Comparison of ENCODE assay signal across 9 cellular contexts in the genomic region with DNA sequence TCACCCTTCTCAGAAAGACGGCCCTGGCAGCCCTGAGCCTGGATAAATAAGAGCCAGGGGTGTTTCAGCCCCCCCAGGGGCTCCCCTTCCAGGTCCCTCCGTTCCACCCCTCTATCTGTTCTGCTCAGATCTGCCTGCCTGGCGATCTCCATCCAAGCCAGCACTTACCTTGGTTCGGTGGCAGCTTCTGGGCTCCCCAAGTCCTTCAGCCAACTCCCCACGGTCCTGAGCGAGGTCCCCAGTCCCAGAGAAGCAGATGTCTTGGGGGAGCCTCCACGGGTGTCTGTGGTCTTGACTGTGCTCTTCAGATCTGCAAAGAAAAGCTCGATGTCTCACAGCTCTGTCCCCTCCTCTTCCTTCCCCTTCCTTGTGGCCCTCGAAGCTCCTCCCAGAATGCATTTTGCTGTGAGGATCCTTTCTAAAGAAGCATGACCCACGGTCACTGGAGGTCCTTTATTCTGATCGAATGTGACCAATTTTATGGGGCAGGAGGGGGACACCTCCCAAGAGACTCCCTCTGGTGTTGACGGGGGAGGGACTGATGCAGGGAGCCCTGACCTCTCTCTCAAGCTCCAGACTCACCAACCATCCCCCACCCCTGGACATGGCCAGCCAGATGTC. TPM values are rescaled to one million over a fixed set of nuclear protein-coding genes. Genes with fewer than 3 reads are reported as not detected.
DNase-seq lines count a peak whose midpoint lies in the region; ATAC-seq and TF ChIP-seq lines count a peak whose summit lies in the region.
"Had no signal": no experiment of that assay in that cellular context is flagged by ENCODE, and none has a peak within 500 bp of the region (broad histone marks: within the 10 kb centered on the region; RNA-seq: fewer than 3 reads in every experiment).

A gene with protein sequence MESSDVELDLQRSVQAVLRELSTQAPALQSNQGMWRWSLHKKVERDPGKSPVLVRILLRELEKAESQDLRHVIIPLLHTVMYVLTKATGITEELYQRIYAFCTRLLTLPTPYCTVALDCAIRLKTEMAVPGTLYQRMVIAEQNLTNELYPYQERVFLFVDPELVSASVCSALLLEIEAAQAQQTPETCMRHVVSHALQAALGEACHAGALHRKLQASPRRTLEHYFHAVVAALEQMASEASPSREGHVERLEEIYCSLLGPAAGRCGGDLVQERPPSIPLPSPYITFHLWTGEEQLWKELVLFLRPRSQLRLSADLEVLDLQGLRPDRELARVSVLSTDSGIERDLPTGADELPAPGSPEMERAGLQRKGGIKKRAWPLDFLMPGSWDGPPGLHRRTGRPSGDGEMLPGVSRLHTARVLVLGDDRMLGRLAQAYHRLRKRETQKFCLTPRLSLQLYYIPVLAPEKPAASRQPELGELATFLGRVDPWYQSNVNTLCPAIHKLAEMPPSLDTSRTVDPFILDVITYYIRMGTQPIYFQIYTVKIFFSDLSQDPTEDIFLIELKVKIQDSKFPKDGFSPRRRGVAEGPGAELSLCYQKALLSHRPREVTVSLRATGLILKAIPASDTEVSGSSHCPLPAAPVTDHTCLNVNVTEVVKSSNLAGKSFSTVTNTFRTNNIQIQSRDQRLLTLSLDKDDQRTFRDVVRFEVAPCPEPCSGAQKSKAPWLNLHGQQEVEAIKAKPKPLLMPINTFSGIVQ (minus strand): TSS at position 314 of the 621 bp plus-strand sequence. CDS start 17,880 bp downstream, outside the sequence.

- H3K27ac Mint-ChIP-seq in activated T-helper 2 cell treated with anti-CD3 and anti-CD28 coated beads, Interferon-gamma antibody, Interleukin-2, Interleukin-4, amounts not matched to agents 10 μg/mL and 5 μg/mL and 100 μg/mL, durations not matched to agents 14 hours and 24 hours and 36 hours = peak within 1 kb of the TSS; percentile 87
- peak within 1 kb of the TSS; percentile 58 to 79 for H3K27ac Mint-ChIP-seq in natural killer cell treated with Interleukin-12 subunit alpha and Interleukin-12 subunit beta and Interleukin-15 and Interleukin-18, amount 100 ng/mL, for 72 hours

- H3K36me3 Mint-ChIP-seq in activated T-helper 2 cell treated with anti-CD3 and anti-CD28 coated beads, Interferon-gamma antibody, Interleukin-2, Interleukin-4, amounts not matched to agents 10 μg/mL and 5 μg/mL and 100 μg/mL, durations not matched to agents 14 hours and 24 hours and 36 hours (ENCODE audit: low read depth) = peaks cover 20% of the 10 kb centered on the region
- no peaks in the 10 kb centered on the region for H3K36me3 Mint-ChIP-seq in natural killer cell treated with Interleukin-12 subunit alpha and Interleukin-12 subunit beta and Interleukin-15 and Interleukin-18, amount 100 ng/mL, for 72 hours

- intact Hi-C loops in activated T-helper 2 cell treated with anti-CD3 and anti-CD28 coated beads, Interferon-gamma antibody, Interleukin-2, Interleukin-4, amounts not matched to agents 10 μg/mL and 5 μg/mL and 100 μg/mL, durations not matched to agents 14 hours and 24 hours and 36 hours (cut with micrococcal nuclease) = no loop called here

- H3K9me3 Mint-ChIP-seq in activated T-helper 2 cell treated with anti-CD3 and anti-CD28 coated beads, Interferon-gamma antibody, Interleukin-2, Interleukin-4, amounts not matched to agents 10 μg/mL and 5 μg/mL and 100 μg/mL, durations not matched to agents 14 hours and 24 hours and 36 hours = no peaks in the 10 kb centered on the region
- H3K9me3 Mint-ChIP-seq in natural killer cell treated with Interleukin-12 subunit alpha and Interleukin-12 subunit beta and Interleukin-15 and Interleukin-18, amount 100 ng/mL, for 72 hours = no peaks in the 10 kb centered on the region

- ATAC-seq in HG02678 (IDR thresholded peaks at IDR 0.05; ENCODE audit: unreplicated experiment) (peak; percentile 40), SK-N-SH treated with all-trans-retinoic acid at 6 μM for 48 hours (no peak), HG03159 (IDR thresholded peaks at IDR 0.05; ENCODE audit: unreplicated experiment) (no peak)
- peak; percentile 25 to 69 for ATAC-seq in natural killer cell treated with Interleukin-12 subunit alpha and Interleukin-12 subunit beta and Interleukin-15 and Interleukin-18, amount 100 ng/mL, for 72 hours
- ATAC-seq: gastrocnemius medialis had no signal

- peak; percentile 70 for DNase-seq in GM12865 (ENCODE audit: low read depth)
- DNase-seq in activated T-helper 2 cell treated with anti-CD3 and anti-CD28 coated beads, Interferon-gamma antibody, Interleukin-2, Interleukin-4, amounts not matched to agents 10 μg/mL and 5 μg/mL and 100 μg/mL, durations not matched to agents 14 hours and 24 hours and 36 hours (ENCODE audit: low spot score) = no peak
- DNase-seq in natural killer cell treated with Interleukin-12 subunit alpha and Interleukin-12 subunit beta and Interleukin-15 and Interleukin-18, amount 100 ng/mL, for 72 hours (ENCODE audit: low spot score) = no peak
- DNase-seq in germinal center (ENCODE audit: low spot score) = no peak
- DNase-seq: gastrocnemius medialis, NCI-H1417 had no signal

- peaks cover 45% of the 10 kb centered on the region for H3K4me1 Mint-ChIP-seq in activated T-helper 2 cell treated with anti-CD3 and anti-CD28 coated beads, Interferon-gamma antibody, Interleukin-2, Interleukin-4, amounts not matched to agents 10 μg/mL and 5 μg/mL and 100 μg/mL, durations not matched to agents 14 hours and 24 hours and 36 hours (ENCODE audit: low read depth)
- H3K4me1 Mint-ChIP-seq in natural killer cell treated with Interleukin-12 subunit alpha and Interleukin-12 subunit beta and Interleukin-15 and Interleukin-18, amount 100 ng/mL, for 72 hours (ENCODE audit: low read depth in 2 of 2) = peaks cover 38 to 52% of the 10 kb centered on the region in 2 donors

- no peak for TF ChIP-seq CTCF in GM12865 (IDR thresholded peaks at IDR 0.05; ENCODE audit: insufficient read depth, low read depth, low read length, missing control alignments)

- H3K4me3 ChIP-seq in GM12865 (ENCODE audit: low read depth, low read length) = peak within 1 kb of the TSS; percentile 67

- H3K27me3 Mint-ChIP-seq in activated T-helper 2 cell treated with anti-CD3 and anti-CD28 coated beads, Interferon-gamma antibody, Interleukin-2, Interleukin-4, amounts not matched to agents 10 μg/mL and 5 μg/mL and 100 μg/mL, durations not matched to agents 14 hours and 24 hours and 36 hours (ENCODE audit: low read depth) = no peaks in the 10 kb centered on the region
- no peaks in the 10 kb centered on the region for H3K27me3 Mint-ChIP-seq in natural killer cell treated with Interleukin-12 subunit alpha and Interleukin-12 subunit beta and Interleukin-15 and Interleukin-18, amount 100 ng/mL, for 72 hours

- peak within 1 kb of the TSS; percentile 90 for H3K4me3 Mint-ChIP-seq in activated T-helper 2 cell treated with anti-CD3 and anti-CD28 coated beads, Interferon-gamma antibody, Interleukin-2, Interleukin-4, amounts not matched to agents 10 μg/mL and 5 μg/mL and 100 μg/mL, durations not matched to agents 14 hours and 24 hours and 36 hours (ENCODE audit: low read depth)
- peak within 1 kb of the TSS; percentile 78 for H3K4me3 Mint-ChIP-seq in natural killer cell treated with Interleukin-12 subunit alpha and Interleukin-12 subunit beta and Interleukin-15 and Interleukin-18, amount 100 ng/mL, for 72 hours

TF ChIP-seq in SK-N-SH treated with all-trans-retinoic acid at 6 μM for 48 hours, 23 proteins besides CTCF, POLR2A, EP300 and RAD21:
- TF ChIP-seq ESRRG (CRISPR knock-in tag; IDR thresholded peaks at IDR 0.05) = no peak

RNA-seq across cellular contexts. Expression of the gene that starts here (rescaled TPM):
- 9.8 and 10.1 TPM in 2 replicates for total RNA-seq in activated T-helper 2 cell treated with anti-CD3 and anti-CD28 coated beads, Interferon-gamma antibody, Interleukin-2, Interleukin-4, amounts not matched to agents 10 μg/mL and 5 μg/mL and 100 μg/mL, durations not matched to agents 14 hours and 24 hours and 36 hours
- 1 to 10 TPM in 1 of 2 donors, under 1 TPM in 1; 0.81 to 6.2 TPM for total RNA-seq in natural killer cell treated with Interleukin-12 subunit alpha and Interleukin-12 subunit beta and Interleukin-15 and Interleukin-18, amount 100 ng/mL, for 72 hours

Comparison
In these comparisons a context has a peak if more than half of its experiments do, and no peak if none do; other contexts are left out.
1. ATAC-seq: peak in HG02678 (single experiment) and natural killer cell treated with Interleukin-12 subunit alpha and Interleukin-12 subunit beta and Interleukin-15 and Interleukin-18, amount 100 ng/mL, for 72 hours (2 of 2); none in SK-N-SH treated with all-trans-retinoic acid at 6 μM for 48 hours (single experiment) and HG03159 (single experiment).